Comparison of ENCODE assay signal across 23 cellular contexts in genomic region chr2:118689456-118689855, GRCh38.
"Had no signal": no experiment of that assay in that cellular context is flagged by ENCODE, and none has a peak within 500 bp of the region (broad histone marks: within the 10 kb centered on the region; RNA-seq: fewer than 3 reads in every experiment).

No MANE protein-coding gene starts in this region.

- H3K36me3 Mint-ChIP-seq: activated naive CD4-positive, alpha-beta T cell treated with anti-CD3 and anti-CD28 coated beads, Interleukin-2, amount 10 ng/mL, durations not matched to agents 7 days and 5 days; natural killer cell treated with Interleukin-12 subunit alpha and Interleukin-12 subunit beta and Interleukin-15 and Interleukin-18, amount 100 ng/mL, for 72 hours had no signal

- H3K27ac Mint-ChIP-seq: activated B cell treated with CpG ODN at 0.5 μM for 24 hours; activated CD4-positive, alpha-beta T cell treated with anti-CD3 and anti-CD28 coated beads for 36 hours; activated naive CD4-positive, alpha-beta T cell treated with anti-CD3 and anti-CD28 coated beads, Interleukin-2, amount 10 ng/mL, durations not matched to agents 7 days and 5 days; endodermal cell; natural killer cell treated with Interleukin-12 subunit alpha and Interleukin-12 subunit beta and Interleukin-15 and Interleukin-18, amount 100 ng/mL, for 72 hours had no signal

- H3K9me3 ChIP-seq: esophagus squamous epithelium, gastrocnemius medialis, pancreas, psoas muscle, thyroid gland, upper lobe of right lung had no signal

- H3K4me3 ChIP-seq: esophagus squamous epithelium, gastrocnemius medialis, pancreas, psoas muscle, thyroid gland, upper lobe of right lung had no signal

- H3K4me1 Mint-ChIP-seq: activated B cell treated with CpG ODN at 0.5 μM for 24 hours; activated CD4-positive, alpha-beta T cell treated with anti-CD3 and anti-CD28 coated beads for 36 hours; activated naive CD4-positive, alpha-beta T cell treated with anti-CD3 and anti-CD28 coated beads, Interleukin-2, amount 10 ng/mL, durations not matched to agents 7 days and 5 days had no signal

- H3K4me3 Mint-ChIP-seq: activated B cell treated with CpG ODN at 0.5 μM for 24 hours; activated CD4-positive, alpha-beta T cell treated with anti-CD3 and anti-CD28 coated beads for 36 hours; activated naive CD4-positive, alpha-beta T cell treated with anti-CD3 and anti-CD28 coated beads, Interleukin-2, amount 10 ng/mL, durations not matched to agents 7 days and 5 days; endodermal cell; natural killer cell treated with Interleukin-12 subunit alpha and Interleukin-12 subunit beta and Interleukin-15 and Interleukin-18, amount 100 ng/mL, for 72 hours had no signal

- H3K4me1 ChIP-seq: esophagus squamous epithelium, gastrocnemius medialis, pancreas, psoas muscle, thyroid gland, upper lobe of right lung had no signal

- DNase-seq: activated B cell treated with CpG ODN at 0.5 μM for 24 hours; activated CD4-positive, alpha-beta T cell treated with anti-CD3 and anti-CD28 coated beads for 36 hours; activated CD4-positive, alpha-beta T cell treated with anti-CD3 and anti-CD28 coated beads, Interleukin-2, amount 50 U/mL, for 4 hours; activated naive CD4-positive, alpha-beta T cell treated with anti-CD3 and anti-CD28 coated beads, Interleukin-2, amount 10 ng/mL, durations not matched to agents 7 days and 5 days; activated T-cell treated with anti-CD3 and anti-CD28 coated beads, Interleukin-2, amount 50 U/mL, for 48 hours; amygdala; cerebellar nuclear complex; cortex of kidney; endodermal cell; esophagus squamous epithelium; gastrocnemius medialis; head of caudate nucleus; hypothalamus; left ventricle myocardium superior; mammary epithelial cell; pancreas; psoas muscle; right cardiac atrium; stimulated activated CD4-positive, alpha-beta T cell treated with anti-CD3 and anti-CD28 coated beads, Interleukin-4, amount 100 ng/mL, for 4 hours; stimulated activated naive CD8-positive, alpha-beta T cell treated with anti-CD3 and anti-CD28 coated beads, Interleukin-15, Interleukin-2, amounts not matched to agents 100 U/mL and 50 U/mL, for 24 hours; thyroid gland; upper lobe of right lung had no signal

- H3K9me3 Mint-ChIP-seq: activated B cell treated with CpG ODN at 0.5 μM for 24 hours, endodermal cell had no signal

- H3K27ac ChIP-seq: esophagus squamous epithelium, gastrocnemius medialis, pancreas, psoas muscle, thyroid gland, upper lobe of right lung had no signal

- H3K27me3 Mint-ChIP-seq: activated B cell treated with CpG ODN at 0.5 μM for 24 hours; activated naive CD4-positive, alpha-beta T cell treated with anti-CD3 and anti-CD28 coated beads, Interleukin-2, amount 10 ng/mL, durations not matched to agents 7 days and 5 days; natural killer cell treated with Interleukin-12 subunit alpha and Interleukin-12 subunit beta and Interleukin-15 and Interleukin-18, amount 100 ng/mL, for 72 hours had no signal

- ATAC-seq: activated CD4-positive, alpha-beta T cell treated with anti-CD3 and anti-CD28 coated beads for 36 hours; gastrocnemius medialis; left ventricle myocardium superior; natural killer cell treated with Interleukin-12 subunit alpha and Interleukin-12 subunit beta and Interleukin-15 and Interleukin-18, amount 100 ng/mL, for 72 hours; pancreas; psoas muscle; right cardiac atrium; stimulated activated naive CD8-positive, alpha-beta T cell treated with anti-CD3 and anti-CD28 coated beads, Interleukin-15, Interleukin-2, amounts not matched to agents 100 U/mL and 50 U/mL, for 24 hours; upper lobe of right lung had no signal

- H3K36me3 ChIP-seq: esophagus squamous epithelium, gastrocnemius medialis, pancreas, thyroid gland, upper lobe of right lung had no signal

- H3K27me3 ChIP-seq: esophagus squamous epithelium, gastrocnemius medialis, pancreas, thyroid gland, upper lobe of right lung had no signal
